Comparison of ENCODE assay signal across 8 cellular contexts in genomic region chrX:38803286-38803608, GRCh38. TPM values are rescaled to one million over a fixed set of nuclear protein-coding genes. Genes with fewer than 3 reads are reported as not detected.
A peak's percentile ranks its signal among the peaks of the same experiment; 100 is the strongest.
DNase-seq lines count a peak whose midpoint lies in the region; ATAC-seq and TF ChIP-seq lines count a peak whose summit lies in the region.

No MANE protein-coding gene starts in this region.

- H4K8ac ChIP-seq in neuronal stem cell (ENCODE audit: low read depth, low read length): no peak overlapping the region

- H4K91ac ChIP-seq in neuronal stem cell (ENCODE audit: low read depth, low read length, poor library complexity): no peak overlapping the region

- H3K9ac ChIP-seq in NT2/D1 (ENCODE audit: insufficient read length, low read depth): peak overlapping the region; percentile 65
- no peak overlapping the region for H3K9ac ChIP-seq in endocrine pancreas (ENCODE audit: control insufficient read depth, insufficient read depth, low read length)
- H3K9ac ChIP-seq in neuronal stem cell (ENCODE audit: low read depth, low read length, poor library complexity): no peak overlapping the region

- H3K9me3 ChIP-seq in NT2/D1 (ENCODE audit: insufficient read depth, low read length): no peaks in the 10 kb centered on the region
- H3K9me3 ChIP-seq in endocrine pancreas (ENCODE audit: control insufficient read depth, low read length): no peaks in the 10 kb centered on the region
- no peaks in the 10 kb centered on the region for H3K9me3 ChIP-seq in neuronal stem cell (replicated peaks in 1 of 2; ENCODE audit: control insufficient read depth in 2 of 2, insufficient read depth in 1 of 2, low read depth in 1 of 2, low read length in 2 of 2)

- WGBS in neuronal stem cell (ENCODE audit: extremely low coverage in 2 of 2, insufficient read length in 2 of 2, insufficient replicate concordance in 1 of 2), 2 donors: no CpG with 5 or more reads among the region's 3 CpGs

- H3K36me3 ChIP-seq in NT2/D1 (ENCODE audit: insufficient read depth, insufficient read length, low read length): peaks cover 16% of the 10 kb centered on the region
- H3K36me3 ChIP-seq in endocrine pancreas (ENCODE audit: control insufficient read depth, insufficient read depth, low read length): no peaks in the 10 kb centered on the region
- peaks cover 0 to 13% of the 10 kb centered on the region in 2 donors for H3K36me3 ChIP-seq in neuronal stem cell (replicated peaks in 1 of 2; ENCODE audit: control insufficient read depth in 2 of 2, insufficient read depth in 2 of 2, low read length in 2 of 2)

- no peak overlapping the region for H2AK5ac ChIP-seq in neuronal stem cell (ENCODE audit: low read depth, low read length)

- DNase-seq in NT2/D1 (ENCODE audit: low read depth, low spot score) (no peak), neuronal stem cell (ENCODE audit: low spot score) (no peak), T1000 (lab: John Stamatoyannopoulos, UW) (no peak)

- H3K79me1 ChIP-seq in neuronal stem cell (ENCODE audit: low read depth, low read length): peaks cover 8% of the 10 kb centered on the region

- H2BK15ac ChIP-seq in neuronal stem cell (ENCODE audit: low read length): no peak overlapping the region

- H3K4me1 ChIP-seq in NT2/D1 (ENCODE audit: insufficient read depth, insufficient read length): peaks cover 5% of the 10 kb centered on the region
- peaks cover 4% of the 10 kb centered on the region for H3K4me1 ChIP-seq in endocrine pancreas (ENCODE audit: control insufficient read depth, insufficient read depth, low read length)
- H3K4me1 ChIP-seq in neuronal stem cell (ENCODE audit: control insufficient read depth in 2 of 2, insufficient read depth in 1 of 2, low read depth in 1 of 2, low read length in 2 of 2): peaks cover 2 to 3% of the 10 kb centered on the region in 2 donors

- H3K27me3 ChIP-seq in NT2/D1 (ENCODE audit: insufficient read depth, insufficient read length) (no peaks in the 10 kb centered on the region), endocrine pancreas (ENCODE audit: control insufficient read depth, insufficient read depth, low read length) (no peaks in the 10 kb centered on the region), neuronal stem cell (ENCODE audit: control insufficient read depth in 3 of 3, insufficient read depth in 3 of 3, low read depth in 1 of 3, low read length in 3 of 3) (no peaks in the 10 kb centered on the region)

- H2AFZ ChIP-seq in neuronal stem cell (ENCODE audit: low read length): no peak overlapping the region

- H3K18ac ChIP-seq in neuronal stem cell (ENCODE audit: low read length): no peak overlapping the region

- no peak overlapping the region for H3K4ac ChIP-seq in neuronal stem cell (ENCODE audit: low read length)

- H3K27ac ChIP-seq in neuronal stem cell (replicated peaks; ENCODE audit: low read length): no peak overlapping the region

- H2BK120ac ChIP-seq in neuronal stem cell (ENCODE audit: low read depth, low read length): no peak overlapping the region

- H2BK5ac ChIP-seq in neuronal stem cell (ENCODE audit: low read length): no peak overlapping the region

- ATAC-seq in GM19463 (IDR thresholded peaks at IDR 0.05; ENCODE audit: unreplicated experiment) (no peak), HG02678 (IDR thresholded peaks at IDR 0.05; ENCODE audit: unreplicated experiment) (no peak), GM21360 (IDR thresholded peaks at IDR 0.05; ENCODE audit: unreplicated experiment) (no peak)

- H3K23ac ChIP-seq in neuronal stem cell (ENCODE audit: low read depth, low read length, poor library complexity): peak overlapping the region; percentile 100

- H3K4me3 ChIP-seq in GM12875 (ENCODE audit: low read depth, low read length): peak overlapping the region; percentile 80
- peak overlapping the region; percentile 33 for H3K4me3 ChIP-seq in NT2/D1 (ENCODE audit: insufficient read length, low read depth)
- H3K4me3 ChIP-seq in endocrine pancreas (ENCODE audit: control insufficient read depth, insufficient read depth, low read length): peak overlapping the region; percentile 47
- peak overlapping the region; percentile 53 to 64 for H3K4me3 ChIP-seq in neuronal stem cell (ENCODE audit: low read length in 2 of 2)

- no peak overlapping the region for H3K14ac ChIP-seq in neuronal stem cell (ENCODE audit: low read length)

- peak overlapping the region; percentile 33 for H3K4me2 ChIP-seq in neuronal stem cell (ENCODE audit: insufficient read depth, low read length, poor library complexity, severe bottlenecking)

- H2BK12ac ChIP-seq in neuronal stem cell (ENCODE audit: low read length): no peak overlapping the region

- no peak for TF ChIP-seq CTCF in GM12875 (IDR thresholded peaks at IDR 0.05; ENCODE audit: borderline replicate concordance, insufficient read depth, low read depth, low read length)

RNA-seq across cellular contexts. Expression of gene MID1IP1, which starts 2.0 kb away (rescaled TPM):
- polyA plus RNA-seq in neuronal stem cell (2013, experiment 1 of 2): 21.0 TPM
- polyA plus RNA-seq in neuronal stem cell (2013, experiment 2 of 2): 21.1 TPM
